In genomic region chr4:30722092-30722915, GRCh38 we compare ENCODE assay signal across 13 cellular contexts. TPM values are rescaled to one million over a fixed set of nuclear protein-coding genes. Genes with fewer than 3 reads are reported as not detected.
DNase-seq lines count a peak whose midpoint lies in the region; ATAC-seq, FAIRE-seq and TF ChIP-seq lines count a peak whose summit lies in the region.
"Had no signal": no experiment of that assay in that cellular context is flagged by ENCODE, and none has a peak within 500 bp of the region (broad histone marks: within the 10 kb centered on the region; RNA-seq: fewer than 3 reads in every experiment).

No MANE protein-coding gene starts in this region.

- H3K79me2 ChIP-seq in PC-9 (ENCODE audit: low read depth) (peaks cover 64% of the 10 kb centered on the region), osteoblast (ENCODE audit: insufficient read depth, low read length) (no peaks in the 10 kb centered on the region)

- 82% methylated on average over 57 of the region's 95 CpGs for WGBS in A549 (ENCODE audit: missing lambda C conversion rate)
- no CpG with 5 or more reads among the region's 95 CpGs for WGBS in gastroesophageal sphincter (ENCODE audit: low coverage in 1 of 2), 2 donors

- H3K36me3 ChIP-seq in PC-9 (ENCODE audit: low read depth), result no peaks in the 10 kb centered on the region
- H3K36me3 ChIP-seq in gastroesophageal sphincter, result no peaks in the 10 kb centered on the region
- H3K36me3 ChIP-seq in osteoblast (ENCODE audit: insufficient read depth, low read length), result no peaks in the 10 kb centered on the region
- H3K36me3 ChIP-seq: neutrophil had no signal

- H3K9me2 ChIP-seq in PC-9 (ENCODE audit: insufficient read depth), result no peaks in the 10 kb centered on the region

- no peaks in the 10 kb centered on the region for H3K27me3 ChIP-seq in PC-9 (ENCODE audit: insufficient read depth, low read depth)
- H3K27me3 ChIP-seq in gastroesophageal sphincter, result peaks cover 16% of the 10 kb centered on the region
- peaks cover 44% of the 10 kb centered on the region for H3K27me3 ChIP-seq in osteoblast (ENCODE audit: insufficient read depth, low read length)

- DNase-seq in A549 (ENCODE audit: low read depth in 1 of 2, low spot score in 1 of 2) (no peak), PC-9 (no peak), osteoblast (ENCODE audit: insufficient read length, low spot score, missing footprints) (peak; percentile 76), glomerular visceral epithelial cell (ENCODE audit: extremely low spot score) (no peak), NCI-H1105 treated with DMSO at 0.1 percent for 48 hours (lab: John Stamatoyannopoulos, UW) (no peak)
- DNase-seq: Caco-2, NCI-H446 treated with DMSO at 0.1 percent for 48 hours had no signal

- H3K9me3 ChIP-seq in A549, result no peaks in the 10 kb centered on the region
- no peaks in the 10 kb centered on the region for H3K9me3 ChIP-seq in PC-9 (ENCODE audit: insufficient read depth, low read depth)
- H3K9me3 ChIP-seq in gastroesophageal sphincter, result no peaks in the 10 kb centered on the region
- no peaks in the 10 kb centered on the region for H3K9me3 ChIP-seq in osteoblast (ENCODE audit: low read depth, low read length)
- H3K9me3 ChIP-seq: body of pancreas, Caco-2, neutrophil had no signal

- H3K4me1 ChIP-seq in A549, result peaks cover 3% of the 10 kb centered on the region; the same call in 1 of the 3 replicates
- peaks cover 32% of the 10 kb centered on the region for H3K4me1 ChIP-seq in PC-9 (replicated peaks; ENCODE audit: insufficient read depth)
- peaks cover 0 to 44% (median 0%) of the 10 kb centered on the region in 3 donors for H3K4me1 ChIP-seq in gastroesophageal sphincter
- H3K4me1 ChIP-seq in osteoblast (ENCODE audit: insufficient read depth, low read length), result peaks cover 5% of the 10 kb centered on the region

- no TSS peak for BruUV-seq in PC-9 (replicated peaks; lab: Mats Ljungman, UMichigan)

- peaks cover 17% of the 10 kb centered on the region for H4K20me1 ChIP-seq in PC-9 (ENCODE audit: insufficient read depth)
- no peaks in the 10 kb centered on the region for H4K20me1 ChIP-seq in osteoblast (ENCODE audit: insufficient read depth, low read length)

- no peak for TF ChIP-seq CTCF in A549 (IDR thresholded peaks at IDR 0.05)
- no peak for TF ChIP-seq CTCF in PC-9 (conservative IDR thresholded peaks at IDR 0.05)
- TF ChIP-seq CTCF in gastroesophageal sphincter (IDR thresholded peaks at IDR 0.05), result peak in 1 of 4 experiments; percentile 29
- no peak for TF ChIP-seq CTCF in osteoblast (IDR thresholded peaks at IDR 0.05; ENCODE audit: extremely low read depth, low read depth, low read length)

- H3K4me2 ChIP-seq in A549 (peak overlapping the region; percentile 91; the same call in 2 of the 3 replicates), PC-9 (peak overlapping the region; percentile 99), osteoblast (ENCODE audit: insufficient read depth, low read length) (no peak overlapping the region)

- POLR2A ChIA-PET in A549 (lab: Yijun Ruan, JAX), result no interaction called here
- POLR2A ChIA-PET in PC-9 (lab: Charles Lee; ENCODE audit: unreplicated experiment), result no interaction called here

- TF ChIP-seq EP300 in A549 (IDR thresholded peaks at IDR 0.05), result no peak
- no peak for TF ChIP-seq EP300 in gastroesophageal sphincter (IDR thresholded peaks at IDR 0.05)

- H3K27ac ChIP-seq in A549 (no peak overlapping the region), PC-9 (no peak overlapping the region), gastroesophageal sphincter (peak overlapping the region; percentile 16 to 87 (median 84)), osteoblast (ENCODE audit: low read depth, low read length) (no peak overlapping the region)
- H3K27ac ChIP-seq: body of pancreas, neutrophil had no signal

- H3K4me3 ChIP-seq in A549, result no peak overlapping the region; the same call in 2 of the 3 replicates
- peak overlapping the region; percentile 64; the same call in 1 of the 2 replicates for H3K4me3 ChIP-seq in PC-9
- peak overlapping the region; percentile 84 to 88 for H3K4me3 ChIP-seq in gastroesophageal sphincter
- no peak overlapping the region for H3K4me3 ChIP-seq in osteoblast (ENCODE audit: insufficient read depth, low read length)
- H3K4me3 ChIP-seq: body of pancreas had no signal

- ATAC-seq in A549 (no peak), gastroesophageal sphincter (no peak), GM19324 (IDR thresholded peaks at IDR 0.05; ENCODE audit: low FRiP score, unreplicated experiment) (no peak), HG02571 (IDR thresholded peaks at IDR 0.05; ENCODE audit: unreplicated experiment) (no peak)

- no peak for FAIRE-seq in A549 (lab: Jason Lieb, UNC)
- FAIRE-seq: TTC549 had no signal

- peaks cover 13% of the 10 kb centered on the region for H3F3A ChIP-seq in PC-9 (ENCODE audit: insufficient read depth, low read depth)

- CTCF ChIA-PET in A549 (lab: Yijun Ruan, JAX) (no interaction called here), PC-9 (lab: Charles Lee) (interaction anchor here (0.5 kb wide), 1 partner anchor 566 kb away, joined by 7 read pairs; no protein-coding TSS in a partner anchor)

- intact Hi-C loops in PC-9 (cut with micrococcal nuclease; ENCODE audit: unreplicated experiment), result no loop called here

- TF ChIP-seq POLR2A in A549 (IDR thresholded peaks at IDR 0.05; ENCODE audit: low read length), result no peak
- no peak for TF ChIP-seq POLR2A in gastroesophageal sphincter (IDR thresholded peaks at IDR 0.05)

- TF ChIP-seq RAD21 in A549 (conservative IDR thresholded peaks at IDR 0.05 in 1 of 2, IDR thresholded peaks at IDR 0.05 in 1 of 2), result no peak

- H2AFZ ChIP-seq in PC-9 (no peak overlapping the region), osteoblast (ENCODE audit: low read length) (no peak overlapping the region)

TF ChIP-seq in A549, 52 proteins besides CTCF, POLR2A, EP300 and RAD21:
- no peak for TF ChIP-seq USF2 (IDR thresholded peaks at IDR 0.05)
- no peak for TF ChIP-seq MAZ (IDR thresholded peaks at IDR 0.05; ENCODE audit: borderline replicate concordance, low read depth, low read length)
- TF ChIP-seq FOSB (CRISPR knock-in tag; IDR thresholded peaks at IDR 0.05), result no peak
- no peak for TF ChIP-seq MYC (IDR thresholded peaks at IDR 0.05; ENCODE audit: borderline replicate concordance, low read length)
- TF ChIP-seq SREBF2 (IDR thresholded peaks at IDR 0.05), result no peak
- TF ChIP-seq REST (IDR thresholded peaks at IDR 0.05), result no peak
- TF ChIP-seq KDM5A (IDR thresholded peaks at IDR 0.05), result no peak
- TF ChIP-seq MAX (IDR thresholded peaks at IDR 0.05), result no peak
- no peak for TF ChIP-seq HDAC2 (IDR thresholded peaks at IDR 0.05)
- TF ChIP-seq RFX5 (IDR thresholded peaks at IDR 0.05), result no peak
- no peak for TF ChIP-seq BHLHE40 (IDR thresholded peaks at IDR 0.05; ENCODE audit: low read depth, low read length)
- TF ChIP-seq PHF8 (IDR thresholded peaks at IDR 0.05; ENCODE audit: borderline replicate concordance, low read depth), result no peak
- no peak for TF ChIP-seq EHMT2 (IDR thresholded peaks at IDR 0.05; ENCODE audit: low read depth)
- no peak for TF ChIP-seq CHD4 (IDR thresholded peaks at IDR 0.05; ENCODE audit: borderline replicate concordance)
- no peak for TF ChIP-seq HOXB13 (CRISPR knock-in tag; IDR thresholded peaks at IDR 0.05; ENCODE audit: low read depth)
- TF ChIP-seq TP53 (CRISPR knock-in tag; IDR thresholded peaks at IDR 0.05), result no peak
- TF ChIP-seq SMC3 (IDR thresholded peaks at IDR 0.05), result no peak
- no peak for TF ChIP-seq NFE2L2 (conservative IDR thresholded peaks at IDR 0.05; ENCODE audit: low read length)

RNA-seq across cellular contexts. Expression of gene PCDH7, which starts 2.1 kb away (rescaled TPM):
- 0.16 and 0.19 TPM in 2 replicates for polyA plus RNA-seq in A549 (2011; rRNA removed)
- polyA plus RNA-seq in A549 (2012; cell fraction: cytosol; rRNA removed), result 0.08 and 0.12 TPM in 2 replicates
- polyA plus RNA-seq in A549 (2012; cell fraction: nucleus; rRNA removed), result 0.06 and 0.10 TPM in 2 replicates
- 0.04 TPM in 2 of 3 replicates, not detected in the other for polyA plus RNA-seq in A549 (2017; fragmentation: RNase III; extraction: RNeasy Plus Mini Kit Qiagen cat#74134 plus additional on column Dnase treatment)
- 0.24 and 0.37 TPM in 2 replicates for polyA minus RNA-seq in A549 (2011; rRNA and poly(A)+ RNA removed)
- total RNA-seq in PC-9 (2021), result 28.6 and 32.4 TPM in 2 replicates
- total RNA-seq in gastroesophageal sphincter, result 100 to 1,000 TPM; 225 to 364 (median 314) TPM
- total RNA-seq in osteoblast, result 0.72 and 3.8 TPM in 2 replicates

Comparison
In these comparisons a context has a peak if more than half of its experiments do, and no peak if none do; other contexts are left out.
1. H3K27ac ChIP-seq: peak in gastroesophageal sphincter (4 of 4); none in A549 (0 of 2), PC-9 (single experiment) and osteoblast (single experiment).
2. H3K4me3 ChIP-seq: peak in PC-9 (single experiment) and gastroesophageal sphincter (2 of 2); none in A549 (single experiment) and osteoblast (single experiment).